8 cellular contexts compared by ENCODE assay signal in genomic region chr19:13764821-13765394, GRCh38. TPM values are rescaled to one million over a fixed set of nuclear protein-coding genes. Genes with fewer than 3 reads are reported as not detected.
A peak's percentile ranks its signal among the peaks of the same experiment; 100 is the strongest.
DNase-seq lines count a peak whose midpoint lies in the region; ATAC-seq and TF ChIP-seq lines count a peak whose summit lies in the region.

No MANE protein-coding gene starts in this region.

- H3K4me1 ChIP-seq in HUES48 (ENCODE audit: control insufficient read depth, insufficient read depth, low read length): no peaks in the 10 kb centered on the region; the same call in 1 of the 2 replicates

- no peak overlapping the region for H3K27ac ChIP-seq in HUES48 (ENCODE audit: low read depth, low read length)
- H3K27ac ChIP-seq in epithelial cell of prostate: peak overlapping the region; percentile 44

- no peaks in the 10 kb centered on the region for H3K9me3 ChIP-seq in HUES48 (ENCODE audit: control insufficient read depth, insufficient read depth, low read length)

- H3K4me1 Mint-ChIP-seq in activated CD8-positive, alpha-beta T cell treated with anti-CD3 and anti-CD28 coated beads, Interleukin-2, amount 10 ng/mL, durations not matched to agents 7 days and 5 days (ENCODE audit: low read depth): peaks cover 26% of the 10 kb centered on the region
- H3K4me1 Mint-ChIP-seq in natural killer cell: peaks cover 10 to 15% of the 10 kb centered on the region in 2 donors

- peaks cover 33% of the 10 kb centered on the region for H3K36me3 Mint-ChIP-seq in activated CD8-positive, alpha-beta T cell treated with anti-CD3 and anti-CD28 coated beads, Interleukin-2, amount 10 ng/mL, durations not matched to agents 7 days and 5 days (ENCODE audit: low read depth)
- H3K36me3 Mint-ChIP-seq in natural killer cell: no peaks in the 10 kb centered on the region

- H3K9me3 Mint-ChIP-seq in activated CD8-positive, alpha-beta T cell treated with anti-CD3 and anti-CD28 coated beads, Interleukin-2, amount 10 ng/mL, durations not matched to agents 7 days and 5 days (ENCODE audit: insufficient read depth): no peaks in the 10 kb centered on the region
- no peaks in the 10 kb centered on the region for H3K9me3 Mint-ChIP-seq in natural killer cell

- H3K27ac Mint-ChIP-seq in activated CD8-positive, alpha-beta T cell treated with anti-CD3 and anti-CD28 coated beads, Interleukin-2, amount 10 ng/mL, durations not matched to agents 7 days and 5 days: peak overlapping the region; percentile 77
- H3K27ac Mint-ChIP-seq in natural killer cell: peak overlapping the region; percentile 56 to 71

- peak; percentile 44 for DNase-seq in CD1c-positive myeloid dendritic cell (ENCODE audit: extremely low spot score)
- peak; percentile 57 for DNase-seq in activated CD8-positive, alpha-beta T cell treated with anti-CD3 and anti-CD28 coated beads, Interleukin-2, amount 10 ng/mL, durations not matched to agents 7 days and 5 days
- no peak for DNase-seq in epithelial cell of prostate (ENCODE audit: low read depth, low spot score)
- DNase-seq in natural killer cell: no peak
- no peak for DNase-seq in NCI-H128 (lab: John Stamatoyannopoulos, UW; ENCODE audit: unreplicated experiment)
- DNase-seq in NCI-H2107 treated with DMSO at 0.1 percent for 48 hours (lab: John Stamatoyannopoulos, UW; ENCODE audit: unreplicated experiment): no peak

- peak overlapping the region; percentile 1; the same call in 1 of the 2 replicates for H3K9ac ChIP-seq in HUES48 (ENCODE audit: low read depth, low read length)

- intact Hi-C loops in natural killer cell (cut with micrococcal nuclease): no loop called here

- H3K36me3 ChIP-seq in HUES48 (ENCODE audit: control insufficient read depth, insufficient read depth, low read length): peaks cover 32% of the 10 kb centered on the region

- no peak for TF ChIP-seq CTCF in natural killer cell (IDR thresholded peaks at IDR 0.05)

- peak overlapping the region; percentile 73 for H3K4me3 ChIP-seq in HUES48 (ENCODE audit: low read depth, low read length)

- peak; percentile 76 for ATAC-seq in activated CD8-positive, alpha-beta T cell treated with anti-CD3 and anti-CD28 coated beads, Interleukin-2, amount 10 ng/mL, durations not matched to agents 7 days and 5 days
- ATAC-seq in natural killer cell: peak; percentile 57 to 73 (median 68)
- ATAC-seq in GM21825 (IDR thresholded peaks at IDR 0.05; ENCODE audit: unreplicated experiment): no peak

- CTCF ChIA-PET in activated CD8-positive, alpha-beta T cell treated with anti-CD3 and anti-CD28 coated beads, Interleukin-2, amount 10 ng/mL, durations not matched to agents 7 days and 5 days (lab: Charles Lee): interaction anchor here (0.6 to 1.0 kb wide), 2 partner anchors 20 to 97 kb away, joined by 3 to 5 read pairs; no protein-coding TSS in a partner anchor

- peak overlapping the region; percentile 79 for H3K4me3 Mint-ChIP-seq in activated CD8-positive, alpha-beta T cell treated with anti-CD3 and anti-CD28 coated beads, Interleukin-2, amount 10 ng/mL, durations not matched to agents 7 days and 5 days
- H3K4me3 Mint-ChIP-seq in natural killer cell: peak overlapping the region; percentile 76

- H3K27me3 ChIP-seq in HUES48 (ENCODE audit: control insufficient read depth, insufficient read depth, low read length): no peaks in the 10 kb centered on the region

- H3K27me3 Mint-ChIP-seq in activated CD8-positive, alpha-beta T cell treated with anti-CD3 and anti-CD28 coated beads, Interleukin-2, amount 10 ng/mL, durations not matched to agents 7 days and 5 days (ENCODE audit: low read depth): no peaks in the 10 kb centered on the region
- H3K27me3 Mint-ChIP-seq in natural killer cell (ENCODE audit: low read depth in 2 of 2): no peaks in the 10 kb centered on the region

- POLR2A ChIA-PET in activated CD8-positive, alpha-beta T cell treated with anti-CD3 and anti-CD28 coated beads, Interleukin-2, amount 10 ng/mL, durations not matched to agents 7 days and 5 days (lab: Charles Lee): interaction anchor here (0.5 to 2.8 kb wide), 5 partner anchors 9 to 72 kb away, joined by 3 to 21 read pairs (median 3); partner anchors contain the start of gene C19orf53

RNA-seq across cellular contexts. Expression of gene MRI1, which starts 0.6 kb away (rescaled TPM):
- 10 to 100 TPM; 47.8 to 50.6 TPM for total RNA-seq in activated CD8-positive, alpha-beta T cell treated with anti-CD3 and anti-CD28 coated beads, Interleukin-2, amount 10 ng/mL, durations not matched to agents 7 days and 5 days
- total RNA-seq in natural killer cell: 10 to 100 TPM; 25.7 to 35.4 (median 26.7) TPM

RNA-seq across cellular contexts. Expression of gene C19orf53, which starts 9.3 kb away (rescaled TPM):
- total RNA-seq in activated CD8-positive, alpha-beta T cell treated with anti-CD3 and anti-CD28 coated beads, Interleukin-2, amount 10 ng/mL, durations not matched to agents 7 days and 5 days: 100 to 1,000 TPM; 112 to 114 TPM
- total RNA-seq in natural killer cell: 10 to 100 TPM; 52.2 to 56.6 (median 54.7) TPM

RNA-seq across cellular contexts. Expression of gene ZSWIM4, which starts 30.3 kb away (rescaled TPM):
- 1 to 10 TPM; 8.4 to 9.5 TPM for total RNA-seq in activated CD8-positive, alpha-beta T cell treated with anti-CD3 and anti-CD28 coated beads, Interleukin-2, amount 10 ng/mL, durations not matched to agents 7 days and 5 days
- 1 to 10 TPM; 5.8 to 5.9 (median 5.9) TPM for total RNA-seq in natural killer cell

Comparison
In these comparisons a context has a peak if more than half of its experiments do, and no peak if none do; other contexts are left out.
1. DNase-seq: peak in CD1c-positive myeloid dendritic cell (single experiment) and activated CD8-positive, alpha-beta T cell treated with anti-CD3 and anti-CD28 coated beads, Interleukin-2, amount 10 ng/mL, durations not matched to agents 7 days and 5 days (single experiment); none in epithelial cell of prostate (single experiment), natural killer cell (single experiment), NCI-H128 (single experiment) and NCI-H2107 treated with DMSO at 0.1 percent for 48 hours (single experiment).